14 cellular contexts compared by ENCODE assay signal in the genomic region with DNA sequence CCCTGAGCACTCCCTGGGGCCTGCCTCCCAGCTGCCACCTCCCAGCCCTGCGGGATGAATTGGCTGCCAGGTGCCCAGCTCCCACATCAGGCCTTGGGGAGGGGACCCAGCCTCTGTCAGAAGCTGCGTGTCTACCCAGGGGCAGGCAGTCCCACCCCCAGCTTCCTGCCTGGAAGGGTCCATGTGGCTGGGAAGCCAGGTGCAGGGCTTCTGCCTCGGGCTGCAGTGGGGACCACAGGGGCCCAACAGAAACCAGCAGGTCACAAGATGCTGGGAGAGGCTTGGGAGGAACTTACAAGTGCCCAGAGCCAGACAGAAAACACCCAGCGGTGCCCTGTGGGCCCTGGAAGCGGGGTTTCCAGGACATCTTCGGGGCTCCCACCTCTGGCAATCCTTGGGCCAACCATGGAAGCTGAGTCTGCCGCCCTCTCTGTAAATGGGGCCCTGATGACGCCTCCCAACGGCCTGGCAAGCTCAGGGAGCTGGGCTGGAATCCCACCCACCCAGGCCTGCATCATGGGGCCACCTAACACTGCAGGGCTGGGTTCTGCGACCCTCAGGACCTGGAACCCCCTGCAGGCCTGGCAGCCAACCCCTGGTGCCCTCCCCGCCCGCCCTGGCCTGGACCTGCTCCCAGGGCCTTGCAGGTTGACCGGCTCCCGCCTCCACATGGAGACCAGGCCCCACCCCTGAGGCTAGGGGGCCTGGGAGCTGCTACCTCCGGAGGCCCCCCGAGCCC. TPM values are rescaled to one million over a fixed set of nuclear protein-coding genes. Genes with fewer than 3 reads are reported as not detected.
A peak's percentile ranks its signal among the peaks of the same experiment; 100 is the strongest.
DNase-seq lines count a peak whose midpoint lies in the region; ATAC-seq and TF ChIP-seq lines count a peak whose summit lies in the region.
"Had no signal": no experiment of that assay in that cellular context is flagged by ENCODE, and none has a peak within 500 bp of the region (broad histone marks: within the 10 kb centered on the region; RNA-seq: fewer than 3 reads in every experiment).

No MANE protein-coding gene starts in this region.

- CTCF ChIA-PET in HCT116 (lab: Charles Lee): interaction anchor here (1.3 kb wide), 1 partner anchor 111 kb away, joined by 3 read pairs; no protein-coding TSS in a partner anchor

- TF ChIP-seq RAD21 in HCT116 (IDR thresholded peaks at IDR 0.05; ENCODE audit: low read depth): no peak

- H3K4me1 ChIP-seq in HCT116 (ENCODE audit: control insufficient read depth in 1 of 2, insufficient read depth in 2 of 2, low read length in 2 of 2) (no peaks in the 10 kb centered on the region; a peak in 2 of 4 replicates), right cardiac atrium (ENCODE audit: control insufficient read depth, insufficient read depth, low read length) (no peaks in the 10 kb centered on the region), spleen (peaks cover 0 to 19% (median 10%) of the 10 kb centered on the region in 6 donors)

- RAD21 ChIA-PET in HCT116 (lab: Charles Lee; ENCODE audit: low non-redundant PET in 1 of 2, low total read pairs in 2 of 2, uncharacterized antibody in 2 of 2, unreplicated experiment in 2 of 2): no interaction called here

- no TSS peak for BruUV-seq in HCT116 (replicated peaks; lab: Mats Ljungman, UMichigan)

- no peak overlapping the region for H2AFZ ChIP-seq in HCT116 (ENCODE audit: low read depth, low read length, poor library complexity, severe bottlenecking)
- H2AFZ ChIP-seq: parathyroid adenoma had no signal

- H3K79me2 ChIP-seq in HCT116 (ENCODE audit: insufficient read depth, low read length): peaks cover 4% of the 10 kb centered on the region; the same call in 1 of the 2 replicates

- WGBS in right cardiac atrium: 66% methylated on average over 16 of the region's 16 CpGs
- 58 to 92% (median 62%) methylated on average over 2 to 16 of the region's 16 CpGs for WGBS in spleen, 5 donors

- POLR2A ChIA-PET in HCT116 (lab: Charles Lee): no interaction called here

- H3K27ac ChIP-seq in HCT116 (ENCODE audit: low read depth, low read length) (no peak overlapping the region), right cardiac atrium (ENCODE audit: low read length) (no peak overlapping the region), spleen (no peak overlapping the region)
- H3K27ac ChIP-seq: C4-2B, esophagus squamous epithelium, parathyroid adenoma, testis had no signal

- intact Hi-C loops in HCT116 (cut with micrococcal nuclease) (loop anchor here (1.0 kb wide), 3 partner anchors 111 to 367 kb away; no protein-coding TSS in a partner anchor), right cardiac atrium (cut with DNase I) (loop anchor here (2.0 to 5.0 kb wide), 2 partner anchors 109 to 111 kb away; no protein-coding TSS in a partner anchor), spleen (cut with DNase I; ENCODE audit: low total_unique reads) (loop anchor here (2.0 to 10.0 kb wide), 2 partner anchors 111 to 367 kb away; no protein-coding TSS in a partner anchor)

- H3K36me3 ChIP-seq in HCT116 (ENCODE audit: control insufficient read depth in 1 of 2, insufficient read depth in 2 of 2, low read length in 2 of 2) (peaks cover 0 to 4% of the 10 kb centered on the region in 2 experiments; a peak in 1 of 4 replicates), spleen (peaks cover 0 to 31% (median 5%) of the 10 kb centered on the region in 6 donors)

- no peaks in the 10 kb centered on the region for H3K27me3 ChIP-seq in HCT116 (ENCODE audit: insufficient read depth, low read length)
- no peaks in the 10 kb centered on the region for H3K27me3 ChIP-seq in right cardiac atrium (ENCODE audit: control insufficient read depth, insufficient read depth)
- no peaks in the 10 kb centered on the region for H3K27me3 ChIP-seq in spleen (replicated peaks in 1 of 7)
- H3K27me3 ChIP-seq: esophagus squamous epithelium, testis had no signal

- no peaks in the 10 kb centered on the region for H3K9me2 ChIP-seq in HCT116 (ENCODE audit: insufficient read depth)

- no peak overlapping the region for H3K4me3 ChIP-seq in HCT116 (replicated peaks in 1 of 2; ENCODE audit: low read depth in 1 of 2, low read length in 2 of 2)
- no peak overlapping the region for H3K4me3 ChIP-seq in right cardiac atrium (ENCODE audit: low read length)
- H3K4me3 ChIP-seq in spleen: no peak overlapping the region
- H3K4me3 ChIP-seq: esophagus squamous epithelium, testis had no signal

- no peak for TF ChIP-seq CTCF in HCT116 (IDR thresholded peaks at IDR 0.05 in 2 of 3, conservative IDR thresholded peaks at IDR 0.05 in 1 of 3; ENCODE audit: borderline replicate concordance in 1 of 3, insufficient read depth in 1 of 3, low read depth in 2 of 3, low read length in 2 of 3)
- TF ChIP-seq CTCF in spleen (IDR thresholded peaks at IDR 0.05 in 8 of 11, conservative IDR thresholded peaks at IDR 0.05 in 3 of 11): no peak

- ATAC-seq in HCT116 (peak; percentile 21), right cardiac atrium (peak in 1 of 2 donors; percentile 1)

- TF ChIP-seq POLR2A in HCT116 (IDR thresholded peaks at IDR 0.05; ENCODE audit: borderline replicate concordance, extremely low read depth, insufficient read depth, insufficient read length) (no peak), spleen (IDR thresholded peaks at IDR 0.05) (no peak)

- H3K9ac ChIP-seq in HCT116 (ENCODE audit: low read length): no peak overlapping the region
- H3K9ac ChIP-seq: parathyroid adenoma had no signal

- no peaks in the 10 kb centered on the region for H4K20me1 ChIP-seq in HCT116 (ENCODE audit: insufficient read depth)

- H3K9me3 ChIP-seq in HCT116 (ENCODE audit: control insufficient read depth in 1 of 2, insufficient read depth in 1 of 2, low read depth in 1 of 2, low read length in 2 of 2) (no peaks in the 10 kb centered on the region), right cardiac atrium (ENCODE audit: control insufficient read depth, low read length) (no peaks in the 10 kb centered on the region), spleen (no peaks in the 10 kb centered on the region)
- H3K9me3 ChIP-seq: esophagus squamous epithelium, testis had no signal

- peak; percentile 62 for DNase-seq in activated effector memory CD4-positive, alpha-beta T cell treated with anti-CD3 and anti-CD28 coated beads, Interleukin-2, amount 50 U/mL, for 16 hours
- no peak for DNase-seq in activated effector memory CD4-positive, alpha-beta T cell treated with Interleukin-2 at 50 U/mL for 16 hours
- no peak for DNase-seq in HCT116 (ENCODE audit: low read depth, low spot score)
- peak; percentile 14 to 71 (median 68) for DNase-seq in right cardiac atrium
- DNase-seq in spleen: peak; percentile 73
- no peak for DNase-seq in HCEC 1CT
- DNase-seq in activated CD8-positive, alpha-beta memory T cell treated with anti-CD3 and anti-CD28 coated beads, Interleukin-2, amount 50 U/mL, for 4 hours: no peak
- no peak for DNase-seq in cerebellar nuclear complex (lab: John Stamatoyannopoulos, UW)
- DNase-seq: DMS 273 treated with DMSO at 0.1 percent for 48 hours, esophagus squamous epithelium, NCI-H2029 had no signal

- H3K4me2 ChIP-seq in HCT116 (ENCODE audit: low read length): no peak overlapping the region

TF ChIP-seq in HCT116, 20 proteins besides CTCF, POLR2A, EP300 and RAD21 (continues in another document):
- TF ChIP-seq ELF1 (IDR thresholded peaks at IDR 0.05; ENCODE audit: borderline replicate concordance, low read depth) (no peak), CBX3 (IDR thresholded peaks at IDR 0.05; ENCODE audit: low read depth) (no peak), EZH2phosphoT487 (IDR thresholded peaks at IDR 0.05; ENCODE audit: borderline replicate concordance) (no peak), JUND (IDR thresholded peaks at IDR 0.05) (no peak), REST (IDR thresholded peaks at IDR 0.05; ENCODE audit: low read depth) (no peak), FOSL1 (IDR thresholded peaks at IDR 0.05; ENCODE audit: low read depth) (no peak), SRF (IDR thresholded peaks at IDR 0.05; ENCODE audit: low read depth) (no peak), ZFX (IDR thresholded peaks at IDR 0.05) (no peak), EZH2 (IDR thresholded peaks at IDR 0.05) (no peak), SIN3A (IDR thresholded peaks at IDR 0.05; ENCODE audit: low read depth) (no peak)
- TF ChIP-seq, protein P1, sequence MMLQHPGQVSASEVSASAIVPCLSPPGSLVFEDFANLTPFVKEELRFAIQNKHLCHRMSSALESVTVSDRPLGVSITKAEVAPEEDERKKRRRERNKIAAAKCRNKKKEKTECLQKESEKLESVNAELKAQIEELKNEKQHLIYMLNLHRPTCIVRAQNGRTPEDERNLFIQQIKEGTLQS (IDR thresholded peaks at IDR 0.05): no peak

RNA-seq across cellular contexts. Expression of gene CCNK, which starts 36.6 kb away (rescaled TPM):
- total RNA-seq in HCT116 (2021; ENCODE audit: unreplicated experiment): 68.2 TPM
- 29.1 and 40.5 TPM in 2 replicates for polyA plus RNA-seq in HCT116 (2012)
- 10 to 100 TPM; 30.0 to 36.5 (median 31.4) TPM for total RNA-seq in right cardiac atrium
- polyA plus RNA-seq in right cardiac atrium: 12.2 TPM
- total RNA-seq in spleen: 10 to 100 TPM; 38.3 to 58.3 (median 50.3) TPM
- 10 to 100 TPM; 11.8 to 15.5 (median 12.8) TPM for polyA plus RNA-seq in spleen

RNA-seq across cellular contexts. Expression of gene SETD3, which starts 37.2 kb away (rescaled TPM):
- total RNA-seq in HCT116 (2021; ENCODE audit: unreplicated experiment): 46.6 TPM
- 15.3 and 21.7 TPM in 2 replicates for polyA plus RNA-seq in HCT116 (2012)
- total RNA-seq in right cardiac atrium: 100 to 1,000 TPM; 101 to 127 (median 113) TPM
- 65.4 TPM for polyA plus RNA-seq in right cardiac atrium
- 10 to 100 TPM; 47.9 to 84.4 (median 64.6) TPM for total RNA-seq in spleen
- 10 to 100 TPM; 18.1 to 28.4 (median 19.1) TPM for polyA plus RNA-seq in spleen

Comparison
In these comparisons a context has a peak if more than half of its experiments do, and no peak if none do; other contexts are left out.
1. DNase-seq: peak in activated effector memory CD4-positive, alpha-beta T cell treated with anti-CD3 and anti-CD28 coated beads, Interleukin-2, amount 50 U/mL, for 16 hours (single experiment), right cardiac atrium (3 of 3) and spleen (single experiment); none in activated effector memory CD4-positive, alpha-beta T cell treated with Interleukin-2 at 50 U/mL for 16 hours (single experiment), HCT116 (single experiment), HCEC 1CT (single experiment), activated CD8-positive, alpha-beta memory T cell treated with anti-CD3 and anti-CD28 coated beads, Interleukin-2, amount 50 U/mL, for 4 hours (single experiment) and cerebellar nuclear complex (0 of 2).